9 cellular contexts compared by ENCODE assay signal in genomic region chr19:5680083-5680436, GRCh38. TPM values are rescaled to one million over a fixed set of nuclear protein-coding genes. Genes with fewer than 3 reads are reported as not detected.
DNase-seq lines count a peak whose midpoint lies in the region; ATAC-seq and TF ChIP-seq lines count a peak whose summit lies in the region.
"Had no signal": no experiment of that assay in that cellular context is flagged by ENCODE, and none has a peak within 500 bp of the region (broad histone marks: within the 10 kb centered on the region; RNA-seq: fewer than 3 reads in every experiment).

No MANE protein-coding gene starts in this region.

- H3K36me3 Mint-ChIP-seq in CD8-positive, alpha-beta memory T cell, result peaks cover 0 to 11% (median 0%) of the 10 kb centered on the region in 3 donors

- POLR2A ChIA-PET in CD8-positive, alpha-beta memory T cell (lab: Charles Lee), result interaction anchor here (0.9 to 1.3 kb wide), 2 partner anchors 10 to 11 kb away, joined by 3 to 5 read pairs; partner anchors contain the start of gene RPL36

- H3K27ac Mint-ChIP-seq in CD8-positive, alpha-beta memory T cell, result peak overlapping the region; percentile 88 to 100 (median 100)

- peaks cover 18 to 31% (median 30%) of the 10 kb centered on the region in 3 donors for H3K4me1 Mint-ChIP-seq in CD8-positive, alpha-beta memory T cell

- no peaks in the 10 kb centered on the region for H3K9me3 Mint-ChIP-seq in CD8-positive, alpha-beta memory T cell

- peak overlapping the region; percentile 95 to 98 for H3K9ac ChIP-seq in duodenal mucosa (ENCODE audit: low read depth in 1 of 2, low read length in 2 of 2)

- ATAC-seq in HG03469 (IDR thresholded peaks at IDR 0.05; ENCODE audit: unreplicated experiment), result no peak

- TF ChIP-seq POLR2A in NB4 (IDR thresholded peaks at IDR 0.05; ENCODE audit: extremely low read depth, insufficient read length), result no peak

- peaks cover 0 to 2% of the 10 kb centered on the region in 2 donors for H3K27me3 Mint-ChIP-seq in CD8-positive, alpha-beta memory T cell

- peaks cover 21% of the 10 kb centered on the region for H3K4me1 ChIP-seq in CD8-positive, alpha-beta memory T cell (ENCODE audit: insufficient read depth, low read length)
- H3K4me1 ChIP-seq in duodenal mucosa (ENCODE audit: control insufficient read depth in 1 of 2, insufficient read depth in 2 of 2, low read length in 2 of 2) (peaks cover 5 to 22% of the 10 kb centered on the region in 2 donors), mesodermal cell (ENCODE audit: control insufficient read depth, insufficient read depth, low read length, poor library complexity, severe bottlenecking) (no peaks in the 10 kb centered on the region)

- no peak for TF ChIP-seq CTCF in NB4 (IDR thresholded peaks at IDR 0.05; ENCODE audit: low read depth, low read length)
- TF ChIP-seq CTCF in GM10266 (IDR thresholded peaks at IDR 0.05; ENCODE audit: control insufficient read depth, insufficient read depth, low read depth, missing control alignments), result no peak

- peak overlapping the region; percentile 85 to 97 (median 90) for H3K4me3 Mint-ChIP-seq in CD8-positive, alpha-beta memory T cell

- no peaks in the 10 kb centered on the region for H3K27me3 ChIP-seq in CD8-positive, alpha-beta memory T cell (ENCODE audit: insufficient read depth, low read length, poor library complexity, severe bottlenecking)
- H3K27me3 ChIP-seq in duodenal mucosa (ENCODE audit: control insufficient read depth in 1 of 2, insufficient read depth in 2 of 2, low read length in 2 of 2), result peaks cover 0 to 3% of the 10 kb centered on the region in 2 donors

- H3K9me3 ChIP-seq in CD8-positive, alpha-beta memory T cell (ENCODE audit: low read length), result no peaks in the 10 kb centered on the region
- no peaks in the 10 kb centered on the region for H3K9me3 ChIP-seq in duodenal mucosa (ENCODE audit: control insufficient read depth in 1 of 2, low read length in 2 of 2)
- H3K9me3 ChIP-seq in mesodermal cell (ENCODE audit: control insufficient read depth, low read length), result no peaks in the 10 kb centered on the region

- H3K27ac ChIP-seq in CD8-positive, alpha-beta memory T cell (ENCODE audit: low read depth, low read length), result peak overlapping the region; percentile 98
- peak overlapping the region; percentile 57 for H3K27ac ChIP-seq in duodenal mucosa (ENCODE audit: low read depth, low read length)
- H3K27ac ChIP-seq in mesodermal cell (ENCODE audit: low read depth, low read length, severe bottlenecking), result peak overlapping the region; percentile 41

- CTCF ChIA-PET in CD8-positive, alpha-beta memory T cell (lab: Charles Lee), result interaction anchor here (1.1 kb wide), 1 partner anchor 10 kb away, joined by 4 read pairs; the partner anchor contains the start of gene RPL36

- WGBS in mesodermal cell (ENCODE audit: insufficient coverage in 2 of 2), 2 experiments, result 1 to 3% methylated on average over 13 to 14 of the region's 23 CpGs

- H3K4me3 ChIP-seq in CD8-positive, alpha-beta memory T cell (ENCODE audit: low read length), result peak overlapping the region; percentile 99
- H3K4me3 ChIP-seq in NB4 (ENCODE audit: low read depth, low read length) (peak overlapping the region; percentile 86), duodenal mucosa (ENCODE audit: low read depth in 1 of 2, low read length in 2 of 2) (peak overlapping the region; percentile 94 to 99), mesodermal cell (ENCODE audit: extremely low read depth, insufficient read depth, low read length, poor library complexity, severe bottlenecking) (peak overlapping the region; percentile 69)

- no peak for DNase-seq in CD8-positive, alpha-beta memory T cell
- DNase-seq in NB4 (ENCODE audit: low read depth) (no peak), GM10266 (ENCODE audit: extremely low spot score) (no peak), NCI-H187 treated with DMSO at 0.1 percent for 48 hours (lab: John Stamatoyannopoulos, UW) (no peak)
- DNase-seq in stimulated activated CD4-positive, alpha-beta T cell treated with anti-CD3 and anti-CD28 coated beads, Interleukin-1b, Interleukin-23, amount 100 ng/mL, for 48 hours, result no peak

- no peaks in the 10 kb centered on the region for H3K36me3 ChIP-seq in CD8-positive, alpha-beta memory T cell (ENCODE audit: insufficient read depth, low read length)
- peaks cover 0 to 6% of the 10 kb centered on the region in 2 donors for H3K36me3 ChIP-seq in duodenal mucosa (ENCODE audit: control insufficient read depth in 1 of 2, insufficient read depth in 2 of 2, low read length in 2 of 2)
- peaks cover 8% of the 10 kb centered on the region for H3K36me3 ChIP-seq in mesodermal cell (ENCODE audit: control insufficient read depth, insufficient read depth, low read length)

RNA-seq across cellular contexts. Expression of gene MICOS13, which starts 0.3 kb away (rescaled TPM):
- total RNA-seq in CD8-positive, alpha-beta memory T cell, result 10 to 100 TPM; 60.6 to 62.1 TPM
- polyA plus RNA-seq in CD8-positive, alpha-beta memory T cell, result 117 TPM
- polyA plus RNA-seq in mesodermal cell (2013, experiment 1 of 2), result 32.5 TPM
- polyA plus RNA-seq in mesodermal cell (2013, experiment 2 of 2), result 27.0 TPM

RNA-seq across cellular contexts. Expression of gene HSD11B1L, which starts 0.8 kb away (rescaled TPM):
- total RNA-seq in CD8-positive, alpha-beta memory T cell, result 1 to 10 TPM; 1.4 to 2.3 TPM
- polyA plus RNA-seq in CD8-positive, alpha-beta memory T cell, result 4.0 TPM
- polyA plus RNA-seq in mesodermal cell (2013, experiment 1 of 2), result 28.3 TPM
- polyA plus RNA-seq in mesodermal cell (2013, experiment 2 of 2), result 23.2 TPM

RNA-seq across cellular contexts. Expression of gene RPL36, which starts 10.0 kb away (rescaled TPM):
- 1,000 to 10,000 TPM; 1,478 to 1,485 TPM for total RNA-seq in CD8-positive, alpha-beta memory T cell
- polyA plus RNA-seq in CD8-positive, alpha-beta memory T cell, result 2,003 TPM
- 928 TPM for polyA plus RNA-seq in mesodermal cell (2013, experiment 1 of 2)
- polyA plus RNA-seq in mesodermal cell (2013, experiment 2 of 2), result 834 TPM

RNA-seq across cellular contexts. Expression of gene LONP1, which starts 39.9 kb away (rescaled TPM):
- total RNA-seq in CD8-positive, alpha-beta memory T cell, result 100 to 1,000 TPM; 179 to 204 TPM
- 36.0 TPM for polyA plus RNA-seq in CD8-positive, alpha-beta memory T cell
- polyA plus RNA-seq in mesodermal cell (2013, experiment 1 of 2), result 57.1 TPM
- 50.6 TPM for polyA plus RNA-seq in mesodermal cell (2013, experiment 2 of 2)

RNA-seq across cellular contexts. Expression of gene CATSPERD, which starts 40.4 kb away (rescaled TPM):
- total RNA-seq in CD8-positive, alpha-beta memory T cell, result not detected
- polyA plus RNA-seq in CD8-positive, alpha-beta memory T cell, result not detected
- not detected for polyA plus RNA-seq in mesodermal cell (2013, experiment 1 of 2)
- not detected for polyA plus RNA-seq in mesodermal cell (2013, experiment 2 of 2)
- total RNA-seq: M059J had no signal

Comparison
In these comparisons a context has a peak if more than half of its experiments do, and no peak if none do; other contexts are left out.
1. H3K27ac ChIP-seq: peak in every context shown above with its lines; median percentile 98 in CD8-positive, alpha-beta memory T cell; 57 in duodenal mucosa; 41 in mesodermal cell.